3 cellular contexts compared by ENCODE assay signal in genomic region chr5:59124983-59125960, GRCh38.
TF ChIP-seq lines count a peak whose summit lies in the region.

No MANE protein-coding gene starts in this region.

TF ChIP-seq in liver, 16 proteins besides CTCF, POLR2A, EP300 and RAD21:
- TF ChIP-seq, protein P1, sequence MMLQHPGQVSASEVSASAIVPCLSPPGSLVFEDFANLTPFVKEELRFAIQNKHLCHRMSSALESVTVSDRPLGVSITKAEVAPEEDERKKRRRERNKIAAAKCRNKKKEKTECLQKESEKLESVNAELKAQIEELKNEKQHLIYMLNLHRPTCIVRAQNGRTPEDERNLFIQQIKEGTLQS (IDR thresholded peaks at IDR 0.05): no peak
- TF ChIP-seq SP1 (IDR thresholded peaks at IDR 0.05) (no peak), GABPA (IDR thresholded peaks at IDR 0.05 in 1 of 2, conservative IDR thresholded peaks at IDR 0.05 in 1 of 2) (no peak), EGR1 (IDR thresholded peaks at IDR 0.05; ENCODE audit: low read depth in 2 of 2) (no peak), FOXA1 (IDR thresholded peaks at IDR 0.05) (no peak), RXRA (IDR thresholded peaks at IDR 0.05) (no peak), REST (IDR thresholded peaks at IDR 0.05) (no peak), HNF4A (conservative IDR thresholded peaks at IDR 0.05) (no peak), NR2F2 (IDR thresholded peaks at IDR 0.05) (no peak), TAF1 (conservative IDR thresholded peaks at IDR 0.05) (no peak), FOXA2 (IDR thresholded peaks at IDR 0.05) (no peak), HNF4G (IDR thresholded peaks at IDR 0.05) (no peak), JUND (IDR thresholded peaks at IDR 0.05) (no peak), YY1 (IDR thresholded peaks at IDR 0.05) (no peak)
- TF ChIP-seq, protein P2, sequence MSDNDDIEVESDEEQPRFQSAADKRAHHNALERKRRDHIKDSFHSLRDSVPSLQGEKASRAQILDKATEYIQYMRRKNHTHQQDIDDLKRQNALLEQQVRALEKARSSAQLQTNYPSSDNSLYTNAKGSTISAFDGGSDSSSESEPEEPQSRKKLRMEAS (IDR thresholded peaks at IDR 0.05): no peak
- TF ChIP-seq, protein P3, sequence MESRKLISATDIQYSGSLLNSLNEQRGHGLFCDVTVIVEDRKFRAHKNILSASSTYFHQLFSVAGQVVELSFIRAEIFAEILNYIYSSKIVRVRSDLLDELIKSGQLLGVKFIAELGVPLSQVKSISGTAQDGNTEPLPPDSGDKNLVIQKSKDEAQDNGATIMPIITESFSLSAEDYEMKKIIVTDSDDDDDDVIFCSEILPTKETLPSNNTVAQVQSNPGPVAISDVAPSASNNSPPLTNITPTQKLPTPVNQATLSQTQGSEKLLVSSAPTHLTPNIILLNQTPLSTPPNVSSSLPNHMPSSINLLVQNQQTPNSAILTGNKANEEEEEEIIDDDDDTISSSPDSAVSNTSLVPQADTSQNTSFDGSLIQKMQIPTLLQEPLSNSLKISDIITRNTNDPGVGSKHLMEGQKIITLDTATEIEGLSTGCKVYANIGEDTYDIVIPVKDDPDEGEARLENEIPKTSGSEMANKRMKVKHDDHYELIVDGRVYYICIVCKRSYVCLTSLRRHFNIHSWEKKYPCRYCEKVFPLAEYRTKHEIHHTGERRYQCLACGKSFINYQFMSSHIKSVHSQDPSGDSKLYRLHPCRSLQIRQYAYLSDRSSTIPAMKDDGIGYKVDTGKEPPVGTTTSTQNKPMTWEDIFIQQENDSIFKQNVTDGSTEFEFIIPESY (IDR thresholded peaks at IDR 0.05): no peak

TF ChIP-seq in HepG2, 621 proteins besides CTCF, POLR2A, EP300 and RAD21 (continued from another document):
- TF ChIP-seq, protein P4, sequence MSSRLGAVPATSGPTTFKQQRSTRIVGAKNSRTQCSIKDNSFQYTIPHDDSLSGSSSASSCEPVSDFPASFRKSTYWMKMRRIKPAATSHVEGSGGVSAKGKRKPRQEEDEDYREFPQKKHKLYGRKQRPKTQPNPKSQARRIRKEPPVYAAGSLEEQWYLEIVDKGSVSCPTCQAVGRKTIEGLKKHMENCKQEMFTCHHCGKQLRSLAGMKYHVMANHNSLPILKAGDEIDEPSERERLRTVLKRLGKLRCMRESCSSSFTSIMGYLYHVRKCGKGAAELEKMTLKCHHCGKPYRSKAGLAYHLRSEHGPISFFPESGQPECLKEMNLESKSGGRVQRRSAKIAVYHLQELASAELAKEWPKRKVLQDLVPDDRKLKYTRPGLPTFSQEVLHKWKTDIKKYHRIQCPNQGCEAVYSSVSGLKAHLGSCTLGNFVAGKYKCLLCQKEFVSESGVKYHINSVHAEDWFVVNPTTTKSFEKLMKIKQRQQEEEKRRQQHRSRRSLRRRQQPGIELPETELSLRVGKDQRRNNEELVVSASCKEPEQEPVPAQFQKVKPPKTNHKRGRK (CRISPR knock-in tag; IDR thresholded peaks at IDR 0.05): no peak
- TF ChIP-seq DPF2 (CRISPR knock-in tag; IDR thresholded peaks at IDR 0.05; ENCODE audit: borderline replicate concordance, low read depth): no peak
- TF ChIP-seq ZNF629 (CRISPR knock-in tag; conservative IDR thresholded peaks at IDR 0.05): no peak
- TF ChIP-seq ADNP (CRISPR knock-in tag; IDR thresholded peaks at IDR 0.05): no peak
- TF ChIP-seq HINFP (CRISPR knock-in tag; IDR thresholded peaks at IDR 0.05; ENCODE audit: low read depth): no peak
- TF ChIP-seq AHDC1 (CRISPR knock-in tag; IDR thresholded peaks at IDR 0.05; ENCODE audit: borderline replicate concordance): no peak
- TF ChIP-seq ZNF260 (CRISPR knock-in tag; IDR thresholded peaks at IDR 0.05; ENCODE audit: borderline replicate concordance, low read depth): no peak
- TF ChIP-seq PTBP1 (IDR thresholded peaks at IDR 0.05; ENCODE audit: low read depth, low read length, poor library complexity, severe bottlenecking): no peak
- no peak for TF ChIP-seq POLR2G (IDR thresholded peaks at IDR 0.05; ENCODE audit: low read depth, low read length)
- TF ChIP-seq ZFP1 (CRISPR knock-in tag; IDR thresholded peaks at IDR 0.05): no peak
- no peak for TF ChIP-seq STAG1 (CRISPR knock-in tag; IDR thresholded peaks at IDR 0.05)
- TF ChIP-seq ZNF784 (CRISPR knock-in tag; IDR thresholded peaks at IDR 0.05; ENCODE audit: borderline replicate concordance): no peak
- no peak for TF ChIP-seq POGZ (CRISPR knock-in tag; IDR thresholded peaks at IDR 0.05)
- no peak for TF ChIP-seq NAIF1 (CRISPR knock-in tag; IDR thresholded peaks at IDR 0.05; ENCODE audit: borderline replicate concordance)

TF ChIP-seq in SK-N-SH, 30 proteins besides CTCF, POLR2A, EP300 and RAD21:
- TF ChIP-seq REST (IDR thresholded peaks at IDR 0.05; ENCODE audit: low read depth, low read length) (peak; percentile 7; the same call in 1 of the 2 replicates), CHD2 (IDR thresholded peaks at IDR 0.05; ENCODE audit: low read length, partially characterized antibody) (no peak), TCF12 (IDR thresholded peaks at IDR 0.05) (0 out of 2 replicates have a peak, but pooled peaks have one; percentile 5)
TF ChIP-seq in SK-N-SH: peak in this region for 2.
